ENCODE assay signal across 8 cellular contexts in the genomic region with DNA sequence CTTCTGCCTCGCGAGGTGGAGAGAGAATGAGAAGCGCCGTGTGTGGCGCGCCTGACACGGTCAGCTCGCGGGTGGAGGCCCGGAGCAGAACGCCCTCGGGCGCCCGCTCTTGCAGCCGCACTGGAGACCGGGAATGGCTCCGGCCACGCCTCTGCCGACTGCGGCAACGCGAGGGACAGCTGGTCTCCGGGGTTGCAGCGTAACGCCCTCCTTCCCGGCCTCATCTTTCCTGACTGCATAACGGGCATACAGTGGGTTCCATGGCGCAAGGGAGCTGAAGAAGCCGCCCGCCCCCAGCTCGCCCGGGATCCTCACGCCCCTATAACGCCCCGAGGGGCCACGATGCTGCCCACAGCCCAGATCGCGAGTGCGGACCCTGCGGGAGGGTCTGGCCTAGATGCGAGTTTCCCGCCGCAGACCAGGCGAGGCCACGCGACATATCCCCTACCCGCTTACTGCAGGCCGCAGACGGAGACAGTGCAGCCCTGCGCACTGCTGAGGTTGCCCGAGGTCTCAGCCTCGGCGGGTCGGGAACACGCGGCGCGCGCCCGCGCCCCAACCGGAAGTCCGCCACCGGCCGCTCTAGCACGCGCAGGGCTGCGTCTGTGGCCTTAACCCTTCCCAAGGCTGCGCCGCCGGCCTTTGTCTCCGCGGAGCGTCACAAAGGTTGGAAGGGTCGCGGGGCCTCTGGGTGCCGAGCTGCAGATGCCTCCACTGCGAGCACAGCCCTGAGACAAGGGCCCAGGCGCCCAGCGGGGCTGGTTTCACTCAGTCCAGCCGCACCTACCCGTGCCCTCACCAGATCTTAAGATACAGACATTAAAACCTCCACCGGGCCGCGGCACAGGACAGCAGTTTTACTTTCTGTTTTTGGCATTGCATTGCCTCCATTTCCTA. TPM values are rescaled to one million over a fixed set of nuclear protein-coding genes. Genes with fewer than 3 reads are reported as not detected.
A peak's percentile ranks its signal among the peaks of the same experiment; 100 is the strongest.
DNase-seq lines count a peak whose midpoint lies in the region; ATAC-seq and TF ChIP-seq lines count a peak whose summit lies in the region.

No MANE protein-coding gene starts in this region.

- H3K9me3 ChIP-seq in mammary epithelial cell (replicated peaks; ENCODE audit: insufficient read depth, low read length) = no peaks in the 10 kb centered on the region
- H3K9me3 ChIP-seq in smooth muscle cell (replicated peaks; ENCODE audit: low read depth) = no peaks in the 10 kb centered on the region

- ATAC-seq in GM18858 (IDR thresholded peaks at IDR 0.05; ENCODE audit: unreplicated experiment) (peak; percentile 57), HG03066 (IDR thresholded peaks at IDR 0.05; ENCODE audit: low read depth, unreplicated experiment) (peak; percentile 73)

- H4K20me1 ChIP-seq in mammary epithelial cell (ENCODE audit: insufficient read depth, low read length) = no peaks in the 10 kb centered on the region
- H4K20me1 ChIP-seq in smooth muscle cell (ENCODE audit: low read depth) = no peaks in the 10 kb centered on the region

- H3K79me2 ChIP-seq in ACC112 (ENCODE audit: control insufficient read depth, insufficient read depth, low read length, unreplicated experiment) (peaks cover 16% of the 10 kb centered on the region), mammary epithelial cell (ENCODE audit: insufficient read depth, low read length) (peaks cover 20% of the 10 kb centered on the region), smooth muscle cell (ENCODE audit: low read depth) (peaks cover 32% of the 10 kb centered on the region)

- no peaks in the 10 kb centered on the region for H3F3A ChIP-seq in smooth muscle cell (ENCODE audit: low read depth)

- no peaks in the 10 kb centered on the region for H3K36me3 ChIP-seq in ACC112 (ENCODE audit: insufficient read depth, low read length)
- peaks cover 2% of the 10 kb centered on the region for H3K36me3 ChIP-seq in mammary epithelial cell (ENCODE audit: insufficient read depth, low read length)
- no peaks in the 10 kb centered on the region for H3K36me3 ChIP-seq in smooth muscle cell (ENCODE audit: low read depth)

- under 1% methylated on average over 23 of the region's 85 CpGs for WGBS in mammary epithelial cell (ENCODE audit: low coverage, missing lambda C conversion rate)
- WGBS in smooth muscle cell (ENCODE audit: low lambda C conversion rate) = 1% methylated on average over 84 of the region's 85 CpGs

- H2AFZ ChIP-seq in ACC112 (ENCODE audit: low read length, unreplicated experiment) (peak overlapping the region; percentile 99), mammary epithelial cell (ENCODE audit: low read depth, low read length) (peak overlapping the region; percentile 92), smooth muscle cell (ENCODE audit: low read depth) (peak overlapping the region; percentile 79)

- intact Hi-C loops in mammary epithelial cell (cut with micrococcal nuclease) = loop anchor here (1.0 to 5.0 kb wide), 5 partner anchors 31 to 88 kb away; partner anchors contain the start of genes FBXL19 and ZNF629

- peak; percentile 92 for DNase-seq in NCI-H2171 (lab: John Stamatoyannopoulos, UW)
- DNase-seq in mammary epithelial cell = peak; percentile 87
- peak; percentile 93 for DNase-seq in iPS-NIHi7 (ENCODE audit: extremely low spot score)
- DNase-seq in smooth muscle cell (lab: John Stamatoyannopoulos, UW; ENCODE audit: unreplicated experiment) = peak; percentile 52

- TF ChIP-seq CTCF in WI38 (IDR thresholded peaks at IDR 0.05; ENCODE audit: low read depth, low read length) (no peak), mammary epithelial cell (conservative IDR thresholded peaks at IDR 0.05 in 1 of 2, IDR thresholded peaks at IDR 0.05 in 1 of 2; ENCODE audit: extremely low read depth in 1 of 2, insufficient read depth in 1 of 2, low read depth in 1 of 2, low read length in 2 of 2) (no peak), smooth muscle cell (IDR thresholded peaks at IDR 0.05; ENCODE audit: borderline replicate concordance, insufficient read depth, poor library complexity, severe bottlenecking) (no peak)

- in situ Hi-C loops in mammary epithelial cell (cut with MboI; ENCODE audit: low sequenced_read_pairs in 2 of 2) = no loop called here

- BruUV-seq in mammary epithelial cell (replicated peaks; lab: Mats Ljungman, UMichigan) = TSS peak; percentile 52

- H3K27me3 ChIP-seq in ACC112 (ENCODE audit: insufficient read depth, low read length) = no peaks in the 10 kb centered on the region
- H3K27me3 ChIP-seq in mammary epithelial cell (ENCODE audit: insufficient read depth, low read length) = no peaks in the 10 kb centered on the region
- no peaks in the 10 kb centered on the region for H3K27me3 ChIP-seq in smooth muscle cell (ENCODE audit: low read depth)

- H3K27ac ChIP-seq in ACC112 (ENCODE audit: low read depth, low read length) (peak overlapping the region; percentile 75), mammary epithelial cell (ENCODE audit: insufficient read depth, low read depth, low read length) (peak overlapping the region; percentile 68), smooth muscle cell (ENCODE audit: low read depth) (peak overlapping the region; percentile 79)

- peak overlapping the region; percentile 89 for H3K4me3 ChIP-seq in ACC112 (ENCODE audit: low read depth, low read length)
- H3K4me3 ChIP-seq in WI38 (ENCODE audit: low read depth, low read length) = peak overlapping the region; percentile 76
- peak overlapping the region; percentile 75 to 95 (median 89) for H3K4me3 ChIP-seq in mammary epithelial cell (replicated peaks in 1 of 3; ENCODE audit: insufficient read depth in 1 of 3, low read depth in 2 of 3, low read length in 3 of 3)
- H3K4me3 ChIP-seq in smooth muscle cell = peak overlapping the region; percentile 85

- dilution Hi-C loops in mammary epithelial cell (cut with HindIII; ENCODE audit: low sequenced_read_pairs) = loop anchor here (5.0 kb wide), 2 partner anchors 72 to 93 kb away; partner anchors contain the start of gene ORAI3

- H3K4me1 ChIP-seq in ACC112 (ENCODE audit: control insufficient read depth, insufficient read depth, low read length, unreplicated experiment) (peaks cover 12% of the 10 kb centered on the region), mammary epithelial cell (ENCODE audit: insufficient read depth, low read length) (peaks cover 17% of the 10 kb centered on the region), smooth muscle cell (ENCODE audit: low read depth) (peaks cover 14% of the 10 kb centered on the region)

- H3K9ac ChIP-seq in mammary epithelial cell (ENCODE audit: insufficient read depth, low read length) (peak overlapping the region; percentile 78), smooth muscle cell (ENCODE audit: low read depth) (peak overlapping the region; percentile 88)

- CTCF ChIA-PET in mammary epithelial cell (lab: Charles Lee; ENCODE audit: low non-redundant PET) = no interaction called here

- H3K4me2 ChIP-seq in mammary epithelial cell (ENCODE audit: insufficient read depth, low read depth, low read length) = peak overlapping the region; percentile 96
- peak overlapping the region; percentile 90 for H3K4me2 ChIP-seq in smooth muscle cell

RNA-seq across cellular contexts. Expression of gene BCL7C, which starts 18.8 kb away (rescaled TPM):
- total RNA-seq in mammary epithelial cell = 10 to 100 TPM; 26.1 to 28.5 TPM
- 22.5 TPM for polyA plus RNA-seq in mammary epithelial cell
- 1.7 TPM for polyA minus RNA-seq in mammary epithelial cell
- 27.8 and 34.2 TPM in 2 replicates for total RNA-seq in smooth muscle cell
- polyA plus RNA-seq in smooth muscle cell = 68.1 and 76.1 TPM in 2 replicates

RNA-seq across cellular contexts. Expression of gene CTF1, which starts 21.3 kb away (rescaled TPM):
- total RNA-seq in mammary epithelial cell (1 to 10 TPM in 1 of 2 donors, under 1 TPM in 1; 0.94 to 2.8 TPM), smooth muscle cell (0.76 and 1.7 TPM in 2 replicates)
- polyA plus RNA-seq in mammary epithelial cell (2.1 TPM), smooth muscle cell (8.1 and 8.2 TPM in 2 replicates)
- 3.3 TPM for polyA minus RNA-seq in mammary epithelial cell

RNA-seq across cellular contexts. Expression of gene FBXL19, which starts 48.3 kb away (rescaled TPM):
- total RNA-seq in mammary epithelial cell (10 to 100 TPM; 18.5 to 24.9 TPM), smooth muscle cell (4.5 and 8.5 TPM in 2 replicates)
- polyA plus RNA-seq in mammary epithelial cell (8.4 TPM), smooth muscle cell (1.3 and 1.6 TPM in 2 replicates)
- 28.9 TPM for polyA minus RNA-seq in mammary epithelial cell

Comparison
In these comparisons a context has a peak if more than half of its experiments do, and no peak if none do; other contexts are left out.
1. Peak in every context shown above with its lines: DNase-seq, ATAC-seq, H3K4me3 ChIP-seq and H3K27ac ChIP-seq.